29 cellular contexts compared by ENCODE assay signal in genomic region chr3:179416681-179417080, GRCh38. TPM values are rescaled to one million over a fixed set of nuclear protein-coding genes. Genes with fewer than 3 reads are reported as not detected.
A peak's percentile ranks its signal among the peaks of the same experiment; 100 is the strongest.
DNase-seq lines count a peak whose midpoint lies in the region; ATAC-seq, FAIRE-seq and TF ChIP-seq lines count a peak whose summit lies in the region.
"Had no signal": no experiment of that assay in that cellular context is flagged by ENCODE, and none has a peak within 500 bp of the region (broad histone marks: within the 10 kb centered on the region; RNA-seq: fewer than 3 reads in every experiment).

No MANE protein-coding gene starts in this region.

- H3K4me3 ChIP-seq in GM23248 (peak overlapping the region; percentile 33; the same call in 1 of the 2 replicates), astrocyte (ENCODE audit: insufficient read depth, low read depth, low read length) (no peak overlapping the region), kidney (ENCODE audit: low read length in 2 of 2) (no peak overlapping the region)
- H3K4me3 ChIP-seq: BLaER1, GM12878, stomach had no signal

- H3K4me1 ChIP-seq in GM23248 (ENCODE audit: insufficient read depth), result peaks cover 23% of the 10 kb centered on the region
- no peaks in the 10 kb centered on the region for H3K4me1 ChIP-seq in astrocyte (ENCODE audit: insufficient read depth, low read length)
- no peaks in the 10 kb centered on the region for H3K4me1 ChIP-seq in kidney (ENCODE audit: control insufficient read depth in 1 of 2, insufficient read depth in 1 of 2, low read depth in 1 of 2, low read length in 2 of 2)
- H3K4me1 ChIP-seq: BLaER1 had no signal

- H3K36me3 ChIP-seq in GM23248 (ENCODE audit: low read depth) (peaks cover 43% of the 10 kb centered on the region), astrocyte (ENCODE audit: insufficient read depth, low read length) (peaks cover 37% of the 10 kb centered on the region), kidney (ENCODE audit: control insufficient read depth in 1 of 2, insufficient read depth in 2 of 2, low read length in 2 of 2) (peaks cover 2 to 5% of the 10 kb centered on the region in 2 donors)

- peak; percentile 49 for FAIRE-seq in A204.1 (lab: Jason Lieb, UNC)
- FAIRE-seq in astrocyte (lab: Jason Lieb, UNC), result no peak
- peak; percentile 46 for FAIRE-seq in kidney (lab: Jason Lieb, UNC)
- no peak for FAIRE-seq in GM12891 (lab: Jason Lieb, UNC)
- FAIRE-seq: colon, GM12878, H54 had no signal

- H3K4me2 ChIP-seq in GM23248 (ENCODE audit: unreplicated experiment) (peak overlapping the region; percentile 30), astrocyte (ENCODE audit: low read length) (no peak overlapping the region)
- H3K4me2 ChIP-seq: BLaER1 had no signal

- TF ChIP-seq CTCF in astrocyte (IDR thresholded peaks at IDR 0.05; ENCODE audit: insufficient read depth, low read depth, low read length) (no peak), kidney (IDR thresholded peaks at IDR 0.05; ENCODE audit: borderline replicate concordance, extremely low read depth, insufficient read depth) (no peak)

- no peaks in the 10 kb centered on the region for H3K27me3 Mint-ChIP-seq in astrocyte (ENCODE audit: low read depth, unreplicated experiment)
- no peaks in the 10 kb centered on the region for H3K27me3 Mint-ChIP-seq in activated CD8-positive, alpha-beta T cell treated with anti-CD3 and anti-CD28 coated beads, Interleukin-2, amount 10 ng/mL, durations not matched to agents 7 days and 5 days (ENCODE audit: low read depth)
- H3K27me3 Mint-ChIP-seq: activated B cell treated with CpG ODN at 0.5 μM for 24 hours; effector memory CD8-positive, alpha-beta T cell; progenitor cell of endocrine pancreas had no signal

- peak overlapping the region; percentile 78 for H3K27ac ChIP-seq in GM23248
- no peak overlapping the region for H3K27ac ChIP-seq in astrocyte (ENCODE audit: low read depth, low read length)
- H3K27ac ChIP-seq in kidney (ENCODE audit: low read depth in 2 of 2, low read length in 2 of 2), result no peak overlapping the region
- H3K27ac ChIP-seq: BLaER1, stomach had no signal

- peaks cover 20% of the 10 kb centered on the region for H3F3A ChIP-seq in GM23248 (ENCODE audit: insufficient read depth)

- no peaks in the 10 kb centered on the region for H3K9me3 ChIP-seq in GM23248 (ENCODE audit: low read depth)
- H3K9me3 ChIP-seq in astrocyte (ENCODE audit: insufficient read depth, low read depth, low read length), result no peaks in the 10 kb centered on the region
- no peaks in the 10 kb centered on the region for H3K9me3 ChIP-seq in kidney (ENCODE audit: control insufficient read depth in 1 of 2, low read length in 2 of 2)
- H3K9me3 ChIP-seq: BLaER1, stomach had no signal

- no peaks in the 10 kb centered on the region for H3K9me2 ChIP-seq in GM23248 (ENCODE audit: insufficient read depth)

- no peaks in the 10 kb centered on the region for H3K9me3 Mint-ChIP-seq in astrocyte (ENCODE audit: unreplicated experiment)
- H3K9me3 Mint-ChIP-seq in activated CD8-positive, alpha-beta T cell treated with anti-CD3 and anti-CD28 coated beads, Interleukin-2, amount 10 ng/mL, durations not matched to agents 7 days and 5 days (ENCODE audit: insufficient read depth), result no peaks in the 10 kb centered on the region
- H3K9me3 Mint-ChIP-seq: activated B cell treated with CpG ODN at 0.5 μM for 24 hours; effector memory CD8-positive, alpha-beta T cell had no signal

- peaks cover 4% of the 10 kb centered on the region for H3K4me1 Mint-ChIP-seq in astrocyte (ENCODE audit: low read depth, unreplicated experiment)
- no peaks in the 10 kb centered on the region for H3K4me1 Mint-ChIP-seq in activated CD8-positive, alpha-beta T cell treated with anti-CD3 and anti-CD28 coated beads, Interleukin-2, amount 10 ng/mL, durations not matched to agents 7 days and 5 days (ENCODE audit: low read depth)

- H3K79me2 ChIP-seq in GM23248 (ENCODE audit: insufficient read depth) (peaks cover 23% of the 10 kb centered on the region), astrocyte (ENCODE audit: insufficient read depth, low read length) (no peaks in the 10 kb centered on the region)

- CTCF ChIA-PET in activated CD8-positive, alpha-beta T cell treated with anti-CD3 and anti-CD28 coated beads, Interleukin-2, amount 10 ng/mL, durations not matched to agents 7 days and 5 days (lab: Charles Lee), result no interaction called here

- peak overlapping the region; percentile 53 for H3K9ac ChIP-seq in GM23248
- H3K9ac ChIP-seq in astrocyte (ENCODE audit: low read length), result no peak overlapping the region
- H3K9ac ChIP-seq in kidney (ENCODE audit: low read length in 2 of 2), result no peak overlapping the region
- H3K9ac ChIP-seq: BLaER1 had no signal

- no peak overlapping the region for H3K4me3 Mint-ChIP-seq in astrocyte (ENCODE audit: unreplicated experiment)
- H3K4me3 Mint-ChIP-seq in activated CD8-positive, alpha-beta T cell treated with anti-CD3 and anti-CD28 coated beads, Interleukin-2, amount 10 ng/mL, durations not matched to agents 7 days and 5 days, result no peak overlapping the region
- H3K4me3 Mint-ChIP-seq: activated B cell treated with CpG ODN at 0.5 μM for 24 hours; effector memory CD8-positive, alpha-beta T cell had no signal

- no peak overlapping the region for H3K27ac Mint-ChIP-seq in astrocyte (ENCODE audit: unreplicated experiment)
- no peak overlapping the region for H3K27ac Mint-ChIP-seq in activated CD8-positive, alpha-beta T cell treated with anti-CD3 and anti-CD28 coated beads, Interleukin-2, amount 10 ng/mL, durations not matched to agents 7 days and 5 days
- H3K27ac Mint-ChIP-seq: activated B cell treated with CpG ODN at 0.5 μM for 24 hours; effector memory CD8-positive, alpha-beta T cell; progenitor cell of endocrine pancreas had no signal

- WGBS in GM23248 (ENCODE audit: low coverage in 1 of 2, low lambda C conversion rate in 2 of 2, missing lambda C conversion rate in 2 of 2), 2 experiments, result 37 to 59% methylated on average over 2 of the region's 2 CpGs

- DNase-seq in GM23248 (peak; percentile 55), astrocyte (ENCODE audit: low read depth) (peak; percentile 43), kidney (no peak), GM12891 (ENCODE audit: insufficient read length, low spot score) (no peak)
- DNase-seq in activated CD8-positive, alpha-beta T cell treated with anti-CD3 and anti-CD28 coated beads, Interleukin-2, amount 10 ng/mL, durations not matched to agents 7 days and 5 days, result no peak
- DNase-seq: 8988T; activated B cell treated with CpG ODN at 0.5 μM for 24 hours; activated CD8-positive, alpha-beta memory T cell treated with anti-CD3 and anti-CD28 coated beads, Interleukin-2, amount 50 U/mL, for 48 hours; activated gamma-delta T cell; COR-L47; effector memory CD8-positive, alpha-beta T cell; mammary epithelial cell; NCI-H1092; NCI-H2081; NCI-H446 treated with DMSO at 0.1 percent for 48 hours; OCI-M1; stimulated activated CD4-positive, alpha-beta T cell treated with anti-CD3 and anti-CD28 coated beads, Interleukin-15, amount 100 ng/mL, for 24 hours; stomach; SW 1271; trophoblast cell had no signal

- no peaks in the 10 kb centered on the region for H4K20me1 ChIP-seq in GM23248 (ENCODE audit: insufficient read depth)
- no peaks in the 10 kb centered on the region for H4K20me1 ChIP-seq in astrocyte (ENCODE audit: insufficient read depth, low read length)

- H3K36me3 Mint-ChIP-seq in astrocyte (ENCODE audit: low read depth, unreplicated experiment), result peaks cover 12% of the 10 kb centered on the region
- peaks cover 8% of the 10 kb centered on the region for H3K36me3 Mint-ChIP-seq in activated CD8-positive, alpha-beta T cell treated with anti-CD3 and anti-CD28 coated beads, Interleukin-2, amount 10 ng/mL, durations not matched to agents 7 days and 5 days (ENCODE audit: low read depth)

- in situ Hi-C loops in GM23248 (cut with MboI), result no loop called here

- no peaks in the 10 kb centered on the region for H3K27me3 ChIP-seq in GM23248 (replicated peaks; ENCODE audit: insufficient read depth)
- H3K27me3 ChIP-seq in astrocyte (ENCODE audit: insufficient read depth, low read length), result no peaks in the 10 kb centered on the region
- H3K27me3 ChIP-seq: BLaER1, stomach had no signal

- POLR2A ChIA-PET in activated CD8-positive, alpha-beta T cell treated with anti-CD3 and anti-CD28 coated beads, Interleukin-2, amount 10 ng/mL, durations not matched to agents 7 days and 5 days (lab: Charles Lee), result no interaction called here

- TF ChIP-seq POLR2A in GM12891 (IDR thresholded peaks at IDR 0.05; ENCODE audit: low read depth, low read length), result no peak

- intact Hi-C loops in kidney (cut with DNase I), result no loop called here

- ATAC-seq in activated CD8-positive, alpha-beta T cell treated with anti-CD3 and anti-CD28 coated beads, Interleukin-2, amount 10 ng/mL, durations not matched to agents 7 days and 5 days, result no peak
- ATAC-seq in GM21529 (IDR thresholded peaks at IDR 0.05; ENCODE audit: unreplicated experiment) (no peak), HG02970 (IDR thresholded peaks at IDR 0.05; ENCODE audit: low FRiP score, unreplicated experiment) (no peak)
- ATAC-seq: effector memory CD8-positive, alpha-beta T cell; GM12878; sciatic nerve had no signal

- H2AFZ ChIP-seq in GM23248 (no peak overlapping the region; the same call in 1 of the 2 replicates), astrocyte (ENCODE audit: low read depth, low read length) (no peak overlapping the region)

TF ChIP-seq in GM12891, 5 proteins besides CTCF, POLR2A, EP300 and RAD21:
- TF ChIP-seq TAF1 (IDR thresholded peaks at IDR 0.05; ENCODE audit: low read depth, low read length) (no peak), POLR2AphosphoS5 (IDR thresholded peaks at IDR 0.05; ENCODE audit: low read depth, low read length) (no peak), SPI1 (IDR thresholded peaks at IDR 0.05; ENCODE audit: low read depth, low read length) (no peak), PAX5 (IDR thresholded peaks at IDR 0.05; ENCODE audit: insufficient read depth, low read length, severe bottlenecking) (no peak), POU2F2 (IDR thresholded peaks at IDR 0.05; ENCODE audit: low read depth, low read length) (no peak)

RNA-seq across cellular contexts. Expression of gene GNB4, which starts 34.6 kb away (rescaled TPM):
- total RNA-seq in GM23248 (2014; rRNA removed; shearing (Covaris generic)), result 84.7 and 88.1 TPM in 2 replicates
- polyA plus RNA-seq in GM23248 (2016; fragmentation: Nextera tagmentation; extraction: Ambion mirVana), result 42.3 and 47.3 TPM in 2 replicates
- 83.7 and 85.7 TPM in 2 replicates for total RNA-seq in astrocyte
- 31.0 TPM for total RNA-seq in kidney
- 3.9 TPM for polyA plus RNA-seq in kidney (ENCODE audit: insufficient read depth, low read depth, low replicate concordance)
- 10 to 100 TPM in 1 of 2 experiments, 1 to 10 TPM in 1; 6.7 to 10.3 TPM for total RNA-seq in activated CD8-positive, alpha-beta T cell treated with anti-CD3 and anti-CD28 coated beads, Interleukin-2, amount 10 ng/mL, durations not matched to agents 7 days and 5 days
- 0.42 TPM for polyA plus RNA-seq in GM12891 (2012; ENCODE audit: low read depth, missing spikeins)

Comparison
In these comparisons a context has a peak if more than half of its experiments do, and no peak if none do; other contexts are left out.
1. DNase-seq: peak in GM23248 (single experiment) and astrocyte (single experiment); none in kidney (single experiment), activated CD8-positive, alpha-beta T cell treated with anti-CD3 and anti-CD28 coated beads, Interleukin-2, amount 10 ng/mL, durations not matched to agents 7 days and 5 days (single experiment) and GM12891 (single experiment).